Comparison of ENCODE assay signal across 8 cellular contexts in genomic region chr20:19936801-19937583, GRCh38.
A peak's percentile ranks its signal among the peaks of the same experiment; 100 is the strongest.
DNase-seq lines count a peak whose midpoint lies in the region; ATAC-seq lines count a peak whose summit lies in the region.

No MANE protein-coding gene starts in this region.

- no peak overlapping the region for H2AK5ac ChIP-seq in trophoblast cell (ENCODE audit: low read length)

- no peak overlapping the region for H3K4me2 ChIP-seq in trophoblast cell (ENCODE audit: low read length)

- H3K27ac Mint-ChIP-seq in IgD-negative memory B cell: peak overlapping the region; percentile 7 to 48 (median 10)
- peak overlapping the region; percentile 26 for H3K27ac Mint-ChIP-seq in central memory CD8-positive, alpha-beta T cell (ENCODE audit: low read depth)

- H3K14ac ChIP-seq in trophoblast cell (ENCODE audit: low read length): peak overlapping the region; percentile 45

- H3K27me3 ChIP-seq in trophoblast cell (ENCODE audit: insufficient read depth, low read length): no peaks in the 10 kb centered on the region

- H4K91ac ChIP-seq in trophoblast cell (ENCODE audit: low read depth, low read length): peak overlapping the region; percentile 88

- DNase-seq in central memory CD8-positive, alpha-beta T cell (ENCODE audit: low spot score in 2 of 2): no peak
- DNase-seq in trophoblast cell (no peak), AG08395 (ENCODE audit: low spot score) (no peak), epidermal melanocyte (ENCODE audit: insufficient read length, low spot score) (no peak), NCI-H774 (lab: John Stamatoyannopoulos, UW) (no peak)

- H3K27me3 Mint-ChIP-seq in IgD-negative memory B cell: peaks cover 3% of the 10 kb centered on the region
- peaks cover 86% of the 10 kb centered on the region for H3K27me3 Mint-ChIP-seq in central memory CD8-positive, alpha-beta T cell

- no peak overlapping the region for H2AFZ ChIP-seq in trophoblast cell (ENCODE audit: insufficient read depth, low read length, poor library complexity)

- peak overlapping the region; percentile 78 for H2BK12ac ChIP-seq in trophoblast cell (ENCODE audit: low read length)

- no peaks in the 10 kb centered on the region for H3K36me3 Mint-ChIP-seq in IgD-negative memory B cell
- H3K36me3 Mint-ChIP-seq in central memory CD8-positive, alpha-beta T cell (ENCODE audit: insufficient read depth): no peaks in the 10 kb centered on the region

- H3K27ac ChIP-seq in trophoblast cell (ENCODE audit: low read depth, low read length): peak overlapping the region; percentile 62

- peaks cover 4 to 7% of the 10 kb centered on the region in 2 experiments for H3K36me3 ChIP-seq in trophoblast cell (ENCODE audit: control insufficient read depth in 1 of 2, insufficient read depth in 2 of 2, low read length in 2 of 2)

- no CpG with 5 or more reads among the region's 13 CpGs for WGBS in trophoblast cell (ENCODE audit: extremely low coverage, insufficient coverage, insufficient read length)

- H3K79me2 ChIP-seq in trophoblast cell (ENCODE audit: control insufficient read depth, insufficient read depth, low read length, poor library complexity): peaks cover 2% of the 10 kb centered on the region

- peak overlapping the region; percentile 47 for H3K18ac ChIP-seq in trophoblast cell (ENCODE audit: low read length)

- H2BK5ac ChIP-seq in trophoblast cell (ENCODE audit: low read depth, low read length, poor library complexity): peak overlapping the region; percentile 38

- H3K4ac ChIP-seq in trophoblast cell (ENCODE audit: low read depth, low read length): peak overlapping the region; percentile 12

- H3K79me1 ChIP-seq in trophoblast cell (ENCODE audit: low read length): peaks cover 37% of the 10 kb centered on the region

- no peak overlapping the region for H3K23ac ChIP-seq in trophoblast cell (ENCODE audit: low read length)

- peak overlapping the region; percentile 70 for H2BK120ac ChIP-seq in trophoblast cell (ENCODE audit: insufficient read depth, low read length, poor library complexity)

- H3K4me1 Mint-ChIP-seq in IgD-negative memory B cell: peaks cover 20 to 35% (median 29%) of the 10 kb centered on the region in 3 donors
- peaks cover 23% of the 10 kb centered on the region for H3K4me1 Mint-ChIP-seq in central memory CD8-positive, alpha-beta T cell

- peaks cover 28 to 35% of the 10 kb centered on the region in 2 experiments for H3K4me1 ChIP-seq in trophoblast cell (ENCODE audit: control insufficient read depth in 1 of 2, insufficient read depth in 2 of 2, low read length in 2 of 2)

- H4K8ac ChIP-seq in trophoblast cell (ENCODE audit: low read depth, low read length): peak overlapping the region; percentile 67

- no peaks in the 10 kb centered on the region for H3K9me3 Mint-ChIP-seq in IgD-negative memory B cell
- no peaks in the 10 kb centered on the region for H3K9me3 Mint-ChIP-seq in central memory CD8-positive, alpha-beta T cell

- peaks cover 2% of the 10 kb centered on the region for H3K9me3 ChIP-seq in trophoblast cell (ENCODE audit: insufficient read depth, low read depth, low read length)

- H3K4me3 Mint-ChIP-seq in IgD-negative memory B cell: peak overlapping the region; percentile 42 to 80 (median 64)
- peak overlapping the region; percentile 45 for H3K4me3 Mint-ChIP-seq in central memory CD8-positive, alpha-beta T cell

- no peak overlapping the region for H4K12ac ChIP-seq in trophoblast cell (ENCODE audit: low read depth, low read length)

- H3K9ac ChIP-seq in trophoblast cell (ENCODE audit: low read length): no peak overlapping the region

- H3K4me3 ChIP-seq in trophoblast cell (ENCODE audit: low read depth, low read length): no peak overlapping the region

- ATAC-seq in GM19035 (IDR thresholded peaks at IDR 0.05; ENCODE audit: unreplicated experiment) (peak; percentile 38), GM21717 (IDR thresholded peaks at IDR 0.05; ENCODE audit: unreplicated experiment) (no peak)
- ATAC-seq in central memory CD8-positive, alpha-beta T cell (replicated peaks; ENCODE audit: extremely low read depth, poor library complexity, severe bottlenecking): peak; percentile 61
